ENCODE assay signal across 15 cellular contexts in genomic region chr2:441258-442023, GRCh38.
DNase-seq lines count a peak whose midpoint lies in the region; ATAC-seq, FAIRE-seq and TF ChIP-seq lines count a peak whose summit lies in the region.
"Had no signal": no experiment of that assay in that cellular context is flagged by ENCODE, and none has a peak within 500 bp of the region (broad histone marks: within the 10 kb centered on the region; RNA-seq: fewer than 3 reads in every experiment).

No MANE protein-coding gene starts in this region.

- no peak for TF ChIP-seq CTCF in osteoblast (IDR thresholded peaks at IDR 0.05; ENCODE audit: extremely low read depth, low read depth, low read length)
- no peak for TF ChIP-seq CTCF in HFFc6 (IDR thresholded peaks at IDR 0.05)

- H4K20me1 ChIP-seq in osteoblast (ENCODE audit: insufficient read depth, low read length), result no peaks in the 10 kb centered on the region

- peaks cover 61% of the 10 kb centered on the region for H3K9me3 Mint-ChIP-seq in HFFc6
- H3K9me3 Mint-ChIP-seq: activated CD4-positive, alpha-beta memory T cell treated with anti-CD3 and anti-CD28 coated beads, Interleukin-2, amount 10 ng/mL, durations not matched to agents 7 days and 5 days; activated naive CD4-positive, alpha-beta T cell treated with anti-CD3 and anti-CD28 coated beads, Interleukin-2, amount 10 ng/mL, durations not matched to agents 7 days and 5 days had no signal

- H3K4me3 ChIP-seq in osteoblast (ENCODE audit: insufficient read depth, low read length), result peak overlapping the region; percentile 43
- H3K4me3 ChIP-seq: uterus had no signal

- H3K4me1 Mint-ChIP-seq in HFFc6 (ENCODE audit: low read depth), result no peaks in the 10 kb centered on the region

- H3K79me2 ChIP-seq in osteoblast (ENCODE audit: insufficient read depth, low read length), result no peaks in the 10 kb centered on the region

- no peaks in the 10 kb centered on the region for H3K36me3 ChIP-seq in osteoblast (ENCODE audit: insufficient read depth, low read length)
- H3K36me3 ChIP-seq: BE2C, uterus had no signal

- H3K27me3 ChIP-seq in osteoblast (ENCODE audit: insufficient read depth, low read length), result no peaks in the 10 kb centered on the region
- H3K27me3 ChIP-seq: BE2C, uterus had no signal

- no peak overlapping the region for H3K27ac ChIP-seq in osteoblast (ENCODE audit: low read depth, low read length)
- H3K27ac ChIP-seq: uterus had no signal

- peak; percentile 73 for FAIRE-seq in GM18507 (lab: Jason Lieb, UNC)
- FAIRE-seq: G401.6 had no signal

- H3K4me3 Mint-ChIP-seq in HFFc6, result no peak overlapping the region
- H3K4me3 Mint-ChIP-seq: activated CD4-positive, alpha-beta memory T cell treated with anti-CD3 and anti-CD28 coated beads, Interleukin-2, amount 10 ng/mL, durations not matched to agents 7 days and 5 days; activated naive CD4-positive, alpha-beta T cell treated with anti-CD3 and anti-CD28 coated beads, Interleukin-2, amount 10 ng/mL, durations not matched to agents 7 days and 5 days had no signal

- peaks cover 2% of the 10 kb centered on the region; the same call in 1 of the 2 replicates for H3K27me3 Mint-ChIP-seq in HFFc6 (ENCODE audit: insufficient read depth)
- H3K27me3 Mint-ChIP-seq: activated CD4-positive, alpha-beta memory T cell treated with anti-CD3 and anti-CD28 coated beads, Interleukin-2, amount 10 ng/mL, durations not matched to agents 7 days and 5 days had no signal

- no peaks in the 10 kb centered on the region for H3K36me3 Mint-ChIP-seq in HFFc6 (ENCODE audit: low read depth)
- H3K36me3 Mint-ChIP-seq: activated naive CD4-positive, alpha-beta T cell treated with anti-CD3 and anti-CD28 coated beads, Interleukin-2, amount 10 ng/mL, durations not matched to agents 7 days and 5 days had no signal

- H3K4me1 ChIP-seq in osteoblast (ENCODE audit: insufficient read depth, low read length), result no peaks in the 10 kb centered on the region
- H3K4me1 ChIP-seq: BE2C, uterus had no signal

- H3K9me3 ChIP-seq in osteoblast (ENCODE audit: low read depth, low read length), result no peaks in the 10 kb centered on the region
- H3K9me3 ChIP-seq: BE2C, uterus had no signal

- peak overlapping the region; percentile 47 for H2AFZ ChIP-seq in osteoblast (ENCODE audit: low read length)

- peak overlapping the region; percentile 39 for H3K4me2 ChIP-seq in osteoblast (ENCODE audit: insufficient read depth, low read length)

- DNase-seq in GM18507 (ENCODE audit: extremely low spot score, insufficient read length, low read depth), result no peak
- DNase-seq in MV-4-11 (lab: John Stamatoyannopoulos, UW), result peak; percentile 2
- DNase-seq in osteoblast (ENCODE audit: insufficient read length, low spot score, missing footprints), result no peak
- no peak for DNase-seq in ecto neural progenitor cell (ENCODE audit: low spot score)
- no peak for DNase-seq in HFFc6
- no peak for DNase-seq in SKM-1 treated with dmso at 0.1 percent for 144 hours (lab: John Stamatoyannopoulos, UW; ENCODE audit: unreplicated experiment)
- DNase-seq: activated CD4-positive, alpha-beta memory T cell treated with anti-CD3 and anti-CD28 coated beads, Interleukin-2, amount 10 ng/mL, durations not matched to agents 7 days and 5 days; activated naive CD4-positive, alpha-beta T cell treated with anti-CD3 and anti-CD28 coated beads, Interleukin-2, amount 10 ng/mL, durations not matched to agents 7 days and 5 days; BE2C; NCI-H187 treated with DMSO at 0.1 percent for 48 hours; NK-92 treated with Interleukin-12 subunit alpha and Interleukin-12 subunit beta, amount 100 ng/mL, for 24 hours; uterus had no signal

- no peak overlapping the region for H3K27ac Mint-ChIP-seq in HFFc6
- H3K27ac Mint-ChIP-seq: activated CD4-positive, alpha-beta memory T cell treated with anti-CD3 and anti-CD28 coated beads, Interleukin-2, amount 10 ng/mL, durations not matched to agents 7 days and 5 days; activated naive CD4-positive, alpha-beta T cell treated with anti-CD3 and anti-CD28 coated beads, Interleukin-2, amount 10 ng/mL, durations not matched to agents 7 days and 5 days had no signal

- ATAC-seq in GM21529 (IDR thresholded peaks at IDR 0.05; ENCODE audit: unreplicated experiment) (peak; percentile 43), GM21737 (IDR thresholded peaks at IDR 0.05; ENCODE audit: unreplicated experiment) (no peak)
